ENCODE assay signal across 19 cellular contexts in genomic region chr16:55661842-55662479, GRCh38. TPM values are rescaled to one million over a fixed set of nuclear protein-coding genes. Genes with fewer than 3 reads are reported as not detected.
DNase-seq lines count a peak whose midpoint lies in the region; TF ChIP-seq lines count a peak whose summit lies in the region.
"Had no signal": no experiment of that assay in that cellular context is flagged by ENCODE, and none has a peak within 500 bp of the region (broad histone marks: within the 10 kb centered on the region; RNA-seq: fewer than 3 reads in every experiment).

No MANE protein-coding gene starts in this region.

- H3F3A ChIP-seq in PC-9 (ENCODE audit: insufficient read depth, low read depth), result peaks cover 39% of the 10 kb centered on the region
- H3F3A ChIP-seq in neural progenitor cell (ENCODE audit: low read depth), result no peaks in the 10 kb centered on the region

- H2AFZ ChIP-seq in PC-9 (no peak overlapping the region), neural progenitor cell (replicated peaks) (no peak overlapping the region)

- no peaks in the 10 kb centered on the region for H3K9me2 ChIP-seq in PC-9 (ENCODE audit: insufficient read depth)

- no peaks in the 10 kb centered on the region for H3K79me2 ChIP-seq in PC-9 (ENCODE audit: low read depth)
- H3K79me2 ChIP-seq in neural progenitor cell (ENCODE audit: low read depth), result no peaks in the 10 kb centered on the region

- no peaks in the 10 kb centered on the region for H4K20me1 ChIP-seq in PC-9 (ENCODE audit: insufficient read depth)
- no peaks in the 10 kb centered on the region for H4K20me1 ChIP-seq in neural progenitor cell (ENCODE audit: low read depth)
- H4K20me1 ChIP-seq: BLaER1 had no signal

- no peaks in the 10 kb centered on the region for H3K4me1 Mint-ChIP-seq in activated CD4-positive, alpha-beta memory T cell treated with anti-CD3 and anti-CD28 coated beads for 36 hours (ENCODE audit: low read depth)
- peaks cover 4% of the 10 kb centered on the region for H3K4me1 Mint-ChIP-seq in neural progenitor cell
- H3K4me1 Mint-ChIP-seq: activated B cell treated with CpG ODN at 0.5 μM for 24 hours; activated CD8-positive, alpha-beta memory T cell treated with anti-CD3 and anti-CD28 coated beads, Interleukin-2, amount 10 ng/mL, durations not matched to agents 7 days and 5 days had no signal

- H3K4me1 ChIP-seq in PC-9 (replicated peaks; ENCODE audit: insufficient read depth), result peaks cover 73% of the 10 kb centered on the region
- H3K4me1 ChIP-seq in esophagus muscularis mucosa, result peaks cover 0 to 15% (median 6%) of the 10 kb centered on the region in 4 donors
- H3K4me1 ChIP-seq in neural progenitor cell, result no peaks in the 10 kb centered on the region
- H3K4me1 ChIP-seq: BLaER1, transverse colon had no signal

- H3K9me3 ChIP-seq in PC-9 (ENCODE audit: insufficient read depth, low read depth) (no peaks in the 10 kb centered on the region), esophagus muscularis mucosa (peaks cover 0 to 6% (median 0%) of the 10 kb centered on the region in 4 donors), neural progenitor cell (ENCODE audit: low read depth) (no peaks in the 10 kb centered on the region)
- H3K9me3 ChIP-seq: BLaER1, transverse colon had no signal

- H3K27me3 Mint-ChIP-seq in activated CD4-positive, alpha-beta memory T cell treated with anti-CD3 and anti-CD28 coated beads for 36 hours, result peaks cover 2% of the 10 kb centered on the region
- H3K27me3 Mint-ChIP-seq in neural progenitor cell (ENCODE audit: insufficient read depth, low read depth), result peaks cover 19% of the 10 kb centered on the region

- no peaks in the 10 kb centered on the region for H3K36me3 Mint-ChIP-seq in activated CD4-positive, alpha-beta memory T cell treated with anti-CD3 and anti-CD28 coated beads for 36 hours
- H3K36me3 Mint-ChIP-seq in neural progenitor cell, result no peaks in the 10 kb centered on the region
- H3K36me3 Mint-ChIP-seq: activated CD8-positive, alpha-beta memory T cell treated with anti-CD3 and anti-CD28 coated beads, Interleukin-2, amount 10 ng/mL, durations not matched to agents 7 days and 5 days had no signal

- CTCF ChIA-PET in PC-9 (lab: Charles Lee), result no interaction called here
- CTCF ChIA-PET in activated CD4-positive, alpha-beta memory T cell treated with anti-CD3 and anti-CD28 coated beads for 36 hours (lab: Charles Lee), result interaction anchor here (1.9 kb wide), 1 partner anchor 197 kb away, joined by 5 read pairs; no protein-coding TSS in a partner anchor

- no peak for TF ChIP-seq EP300 in esophagus muscularis mucosa (IDR thresholded peaks at IDR 0.05)

- no peak overlapping the region for H3K9ac ChIP-seq in neural progenitor cell
- H3K9ac ChIP-seq: BLaER1 had no signal

- H3K4me3 Mint-ChIP-seq in activated CD4-positive, alpha-beta memory T cell treated with anti-CD3 and anti-CD28 coated beads for 36 hours, result no peak overlapping the region
- no peak overlapping the region for H3K4me3 Mint-ChIP-seq in neural progenitor cell
- H3K4me3 Mint-ChIP-seq: activated B cell treated with CpG ODN at 0.5 μM for 24 hours; activated CD8-positive, alpha-beta memory T cell treated with anti-CD3 and anti-CD28 coated beads, Interleukin-2, amount 10 ng/mL, durations not matched to agents 7 days and 5 days; dendritic cell treated with granulocyte-macrophage colony-stimulating factor and Interleukin-4, amounts not matched to agents 40 ng/mL and 50 ng/mL, for 4 days had no signal

- no peak for TF ChIP-seq POLR2A in esophagus muscularis mucosa (IDR thresholded peaks at IDR 0.05; ENCODE audit: low read depth)

- intact Hi-C loops in PC-9 (cut with micrococcal nuclease; ENCODE audit: unreplicated experiment), result no loop called here
- intact Hi-C loops in activated CD4-positive, alpha-beta memory T cell treated with anti-CD3 and anti-CD28 coated beads for 36 hours (cut with micrococcal nuclease), result no loop called here
- intact Hi-C loops in esophagus muscularis mucosa (cut with DNase I), result no loop called here

- H3K27me3 ChIP-seq in PC-9 (ENCODE audit: insufficient read depth, low read depth) (no peaks in the 10 kb centered on the region), esophagus muscularis mucosa (peaks cover 0 to 23% (median under 1%) of the 10 kb centered on the region in 4 donors), neural progenitor cell (peaks cover 42% of the 10 kb centered on the region)
- H3K27me3 ChIP-seq: BLaER1 had no signal

- TF ChIP-seq CTCF in PC-9 (conservative IDR thresholded peaks at IDR 0.05) (no peak), esophagus muscularis mucosa (IDR thresholded peaks at IDR 0.05) (no peak), neural progenitor cell (IDR thresholded peaks at IDR 0.05) (no peak)

- H3K4me3 ChIP-seq in PC-9 (no peak overlapping the region), esophagus muscularis mucosa (no peak overlapping the region), neural progenitor cell (no peak overlapping the region)
- H3K4me3 ChIP-seq: BLaER1, lung, transverse colon had no signal

- DNase-seq in Daoy (ENCODE audit: low read depth), result peak; percentile 44
- DNase-seq in PC-9, result peak in 1 of 2 experiments; percentile 61
- peak; percentile 42 for DNase-seq in fibroblast of the conjunctiva (ENCODE audit: low read depth)
- peak; percentile 79 for DNase-seq in pons (ENCODE audit: low spot score)
- no peak for DNase-seq in activated CD4-positive, alpha-beta memory T cell treated with anti-CD3 and anti-CD28 coated beads for 36 hours
- no peak for DNase-seq in esophagus muscularis mucosa (ENCODE audit: extremely low spot score)
- DNase-seq in iPS-NIHi11 (ENCODE audit: low spot score), result no peak
- DNase-seq in neural progenitor cell (ENCODE audit: low spot score), result no peak
- DNase-seq: activated B cell treated with CpG ODN at 0.5 μM for 24 hours; activated CD8-positive, alpha-beta memory T cell treated with anti-CD3 and anti-CD28 coated beads, Interleukin-2, amount 10 ng/mL, durations not matched to agents 7 days and 5 days; activated gamma-delta T cell treated with Interleukin-2 at 50 U/mL for 16 hours; DMS79 treated with DMSO at 0.1 percent for 48 hours; NCI-H187; NCI-H510A treated with DMSO at 0.1 percent for 48 hours; transverse colon had no signal

- peak overlapping the region; percentile 55 for H3K4me2 ChIP-seq in PC-9
- no peak overlapping the region for H3K4me2 ChIP-seq in neural progenitor cell
- H3K4me2 ChIP-seq: BLaER1 had no signal

- no peak overlapping the region for H3K27ac Mint-ChIP-seq in activated CD4-positive, alpha-beta memory T cell treated with anti-CD3 and anti-CD28 coated beads for 36 hours
- H3K27ac Mint-ChIP-seq in neural progenitor cell, result no peak overlapping the region
- H3K27ac Mint-ChIP-seq: activated B cell treated with CpG ODN at 0.5 μM for 24 hours; activated CD8-positive, alpha-beta memory T cell treated with anti-CD3 and anti-CD28 coated beads, Interleukin-2, amount 10 ng/mL, durations not matched to agents 7 days and 5 days; dendritic cell treated with granulocyte-macrophage colony-stimulating factor and Interleukin-4, amounts not matched to agents 40 ng/mL and 50 ng/mL, for 4 days had no signal

- H3K36me3 ChIP-seq in PC-9 (ENCODE audit: low read depth) (no peaks in the 10 kb centered on the region), esophagus muscularis mucosa (no peaks in the 10 kb centered on the region), neural progenitor cell (no peaks in the 10 kb centered on the region)
- H3K36me3 ChIP-seq: BLaER1, transverse colon had no signal

- peaks cover 6% of the 10 kb centered on the region for H3K9me3 Mint-ChIP-seq in activated CD4-positive, alpha-beta memory T cell treated with anti-CD3 and anti-CD28 coated beads for 36 hours
- H3K9me3 Mint-ChIP-seq in neural progenitor cell, result peaks cover 1% of the 10 kb centered on the region
- H3K9me3 Mint-ChIP-seq: dendritic cell treated with granulocyte-macrophage colony-stimulating factor and Interleukin-4, amounts not matched to agents 40 ng/mL and 50 ng/mL, for 4 days had no signal

- POLR2A ChIA-PET in PC-9 (lab: Charles Lee; ENCODE audit: unreplicated experiment), result no interaction called here
- POLR2A ChIA-PET in activated CD4-positive, alpha-beta memory T cell treated with anti-CD3 and anti-CD28 coated beads for 36 hours (lab: Charles Lee), result no interaction called here

- no TSS peak for BruUV-seq in PC-9 (replicated peaks; lab: Mats Ljungman, UMichigan)

- H3K27ac ChIP-seq in PC-9 (peak overlapping the region; percentile 93), esophagus muscularis mucosa (replicated peaks in 1 of 4) (peak overlapping the region in 2 of 4 donors; percentile 10 to 30), neural progenitor cell (no peak overlapping the region)
- H3K27ac ChIP-seq: BLaER1, transverse colon had no signal

RNA-seq across cellular contexts. Expression of gene SLC6A2, which starts 6.2 kb away (rescaled TPM):
- total RNA-seq in Daoy (2014; rRNA removed; shearing (Covaris generic)), result not detected in 2 replicates
- 0.50 and 0.61 TPM in 2 replicates for total RNA-seq in PC-9 (2021)
- total RNA-seq in activated CD4-positive, alpha-beta memory T cell treated with anti-CD3 and anti-CD28 coated beads for 36 hours, result not detected
- 1 to 10 TPM in 2 of 4 donors, under 1 TPM in 2; 0.19 to 2.1 (median 1.00) TPM for total RNA-seq in esophagus muscularis mucosa
- total RNA-seq in neural progenitor cell (ENCODE audit: low replicate concordance), result not detected in 2 replicates
- total RNA-seq: activated B cell treated with CpG ODN at 0.5 μM for 24 hours; activated CD8-positive, alpha-beta memory T cell treated with anti-CD3 and anti-CD28 coated beads, Interleukin-2, amount 10 ng/mL, durations not matched to agents 7 days and 5 days; fibroblast of lung had no signal

Comparison
In these comparisons a context has a peak if more than half of its experiments do, and no peak if none do; other contexts are left out.
1. DNase-seq: peak in Daoy (single experiment), fibroblast of the conjunctiva (single experiment) and pons (single experiment); none in activated CD4-positive, alpha-beta memory T cell treated with anti-CD3 and anti-CD28 coated beads for 36 hours (single experiment), esophagus muscularis mucosa (single experiment), iPS-NIHi11 (single experiment) and neural progenitor cell (single experiment).